7 cellular contexts compared by ENCODE assay signal in genomic region chr1:200670215-200671118, GRCh38. TPM values are rescaled to one million over a fixed set of nuclear protein-coding genes. Genes with fewer than 3 reads are reported as not detected.
DNase-seq lines count a peak whose midpoint lies in the region; ATAC-seq and TF ChIP-seq lines count a peak whose summit lies in the region.

No MANE protein-coding gene starts in this region.

- DNase-seq in GF-D8 (lab: John Stamatoyannopoulos, UW) (peak; percentile 84), LoVo (ENCODE audit: low spot score) (peak; percentile 55), SK-N-DZ (ENCODE audit: low spot score) (peak; percentile 64), mesenchymal stem cell (no peak), tibial artery (peak in 1 of 2 donors; percentile 43)
- DNase-seq in effector memory CD4-positive, alpha-beta T cell: peak in 1 of 3 donors; percentile 2

- ATAC-seq in GM21529 (IDR thresholded peaks at IDR 0.05; ENCODE audit: unreplicated experiment): peak; percentile 26

- H2BK12ac ChIP-seq in mesenchymal stem cell (ENCODE audit: low read length in 2 of 2): no peak overlapping the region

- peak overlapping the region; percentile 44 for H2BK5ac ChIP-seq in mesenchymal stem cell (ENCODE audit: low read depth, low read length, poor library complexity, severe bottlenecking)

- peak in 1 of 2 experiments; percentile 3 for TF ChIP-seq CTCF in tibial artery (IDR thresholded peaks at IDR 0.05)

- H3K36me3 ChIP-seq in effector memory CD4-positive, alpha-beta T cell (ENCODE audit: control insufficient read depth, insufficient read depth, low read length): peaks cover 11% of the 10 kb centered on the region
- H3K36me3 ChIP-seq in mesenchymal stem cell (ENCODE audit: control insufficient read depth in 1 of 2, insufficient read depth in 2 of 2, low read depth in 1 of 2, low read length in 2 of 2) (peaks cover 2 to 3% of the 10 kb centered on the region in 2 experiments), tibial artery (no peaks in the 10 kb centered on the region)

- no peaks in the 10 kb centered on the region for H3K9me3 ChIP-seq in effector memory CD4-positive, alpha-beta T cell (ENCODE audit: control insufficient read depth, low read length)
- H3K9me3 ChIP-seq in mesenchymal stem cell (ENCODE audit: control insufficient read depth, low read length) (no peaks in the 10 kb centered on the region), tibial artery (no peaks in the 10 kb centered on the region)

- intact Hi-C loops in tibial artery (cut with DNase I; ENCODE audit: low total_unique reads): loop anchor here (2.0 kb wide), 1 partner anchor 50 kb away; the partner anchor contains the start of gene KIF14

- peak overlapping the region; percentile 61 for H2BK120ac ChIP-seq in mesenchymal stem cell (ENCODE audit: low read depth, low read length)

- H3K4me1 ChIP-seq in effector memory CD4-positive, alpha-beta T cell (ENCODE audit: control insufficient read depth, insufficient read depth, low read length, poor library complexity, severe bottlenecking): peaks cover 8% of the 10 kb centered on the region
- H3K4me1 ChIP-seq in mesenchymal stem cell (ENCODE audit: control insufficient read depth, insufficient read depth, low read depth, low read length): no peaks in the 10 kb centered on the region
- H3K4me1 ChIP-seq in tibial artery: peaks cover 0 to 36% (median 19%) of the 10 kb centered on the region in 4 donors

- H4K91ac ChIP-seq in mesenchymal stem cell (ENCODE audit: low read length): peak overlapping the region; percentile 83

- peak overlapping the region; percentile 98 for H3K27ac ChIP-seq in effector memory CD4-positive, alpha-beta T cell (ENCODE audit: insufficient read depth, low read length, poor library complexity, severe bottlenecking)
- H3K27ac ChIP-seq in mesenchymal stem cell (ENCODE audit: low read length, poor library complexity, severe bottlenecking): peak overlapping the region; percentile 89
- peak overlapping the region; percentile 94 to 100 for H3K27ac ChIP-seq in tibial artery

- peak overlapping the region; percentile 52 to 86 for H3K18ac ChIP-seq in mesenchymal stem cell (ENCODE audit: low read depth in 1 of 2, low read length in 2 of 2)

- H3K9ac ChIP-seq in mesenchymal stem cell (ENCODE audit: low read length): peak overlapping the region; percentile 100

- peak overlapping the region; percentile 56 for H2AK5ac ChIP-seq in mesenchymal stem cell (ENCODE audit: low read length, severe bottlenecking)

- H3K4me3 ChIP-seq in effector memory CD4-positive, alpha-beta T cell (ENCODE audit: insufficient read depth, low read depth, low read length, poor library complexity, severe bottlenecking): peak overlapping the region; percentile 94
- H3K4me3 ChIP-seq in mesenchymal stem cell (ENCODE audit: insufficient read depth in 1 of 2, low read depth in 1 of 2, low read length in 2 of 2): peak overlapping the region; percentile 52 to 82
- H3K4me3 ChIP-seq in tibial artery: peak overlapping the region; percentile 70 to 94

- no peaks in the 10 kb centered on the region for H3K27me3 ChIP-seq in effector memory CD4-positive, alpha-beta T cell (replicated peaks; ENCODE audit: control insufficient read depth, insufficient read depth, low read length, poor library complexity, severe bottlenecking)
- H3K27me3 ChIP-seq in mesenchymal stem cell (ENCODE audit: control insufficient read depth in 1 of 2, insufficient read depth in 1 of 2, low read length in 2 of 2) (no peaks in the 10 kb centered on the region), tibial artery (no peaks in the 10 kb centered on the region)

- H3K23ac ChIP-seq in mesenchymal stem cell (ENCODE audit: low read length in 2 of 2): no peak overlapping the region

- peak overlapping the region in 1 of 2 experiments; percentile 48 for H3K14ac ChIP-seq in mesenchymal stem cell (ENCODE audit: low read length in 2 of 2)

- peak overlapping the region in 1 of 2 experiments; percentile 75 for H3K4ac ChIP-seq in mesenchymal stem cell (ENCODE audit: low read depth in 1 of 2, low read length in 2 of 2)

- no peak overlapping the region for H2AFZ ChIP-seq in mesenchymal stem cell (ENCODE audit: low read depth, low read length)

- H3K79me1 ChIP-seq in mesenchymal stem cell (replicated peaks; ENCODE audit: low read length, poor library complexity, severe bottlenecking): peaks cover 11% of the 10 kb centered on the region

- H2BK15ac ChIP-seq in mesenchymal stem cell (ENCODE audit: low read depth, poor library complexity, severe bottlenecking): peak overlapping the region; percentile 90

- under 1% methylated on average over 8 of the region's 16 CpGs for WGBS in mesenchymal stem cell

- H4K8ac ChIP-seq in mesenchymal stem cell (ENCODE audit: low read length): peak overlapping the region; percentile 94

- peak overlapping the region; percentile 76 for H3K4me2 ChIP-seq in mesenchymal stem cell (ENCODE audit: low read length, poor library complexity, severe bottlenecking)

RNA-seq across cellular contexts. Expression of gene DDX59, which starts 0.8 kb away (rescaled TPM):
- 12.6 and 16.0 TPM in 2 replicates for polyA plus RNA-seq in SK-N-DZ (2014; cell fraction: cytosol; rRNA removed)
- 16.9 and 24.1 TPM in 2 replicates for polyA plus RNA-seq in SK-N-DZ (2014; cell fraction: nucleus; rRNA removed)
- polyA plus RNA-seq in mesenchymal stem cell (2013, experiment 1 of 2): 8.2 TPM
- polyA plus RNA-seq in mesenchymal stem cell (2013, experiment 2 of 2): 8.4 TPM

RNA-seq across cellular contexts. Expression of gene KIF14, which starts 49.9 kb away (rescaled TPM):
- polyA plus RNA-seq in SK-N-DZ (2014; cell fraction: cytosol; rRNA removed): 17.8 and 18.2 TPM in 2 replicates
- 10.5 and 11.7 TPM in 2 replicates for polyA plus RNA-seq in SK-N-DZ (2014; cell fraction: nucleus; rRNA removed)
- polyA plus RNA-seq in mesenchymal stem cell (2013, experiment 1 of 2): 1.3 TPM
- 1.3 TPM for polyA plus RNA-seq in mesenchymal stem cell (2013, experiment 2 of 2)
